Comparison of ENCODE assay signal across 1 cellular context in the genomic region with DNA sequence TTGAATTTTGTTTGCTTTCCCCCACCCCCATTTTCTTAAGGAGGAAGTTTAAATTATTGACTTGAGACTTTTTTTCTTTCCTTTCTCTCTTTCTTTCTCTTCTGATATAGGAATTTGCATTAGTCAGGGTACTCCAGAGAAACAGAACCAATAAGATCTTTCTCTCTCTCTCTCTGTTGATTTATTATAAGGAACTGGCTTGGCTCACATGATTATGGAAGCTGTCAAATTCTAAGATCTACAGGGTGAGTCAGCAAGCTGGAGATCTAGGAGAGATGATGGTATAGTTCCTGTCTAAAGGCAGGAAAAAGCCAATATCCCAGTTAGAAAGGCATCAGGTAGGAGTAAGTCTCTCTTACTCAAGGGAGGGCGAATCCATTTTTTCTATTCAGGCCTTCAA.
TF ChIP-seq lines count a peak whose summit lies in the region.

No MANE protein-coding gene starts in this region.

TF ChIP-seq in K562, 482 proteins besides CTCF, POLR2A, EP300 and RAD21 (continued from another document):
- TF ChIP-seq ELF4 (CRISPR knock-in tag; IDR thresholded peaks at IDR 0.05) (no peak), NUFIP1 (IDR thresholded peaks at IDR 0.05; ENCODE audit: partially characterized antibody) (no peak), PTBP1 (IDR thresholded peaks at IDR 0.05; ENCODE audit: low read depth, low read length) (no peak), MTA1 (IDR thresholded peaks at IDR 0.05; ENCODE audit: borderline replicate concordance) (no peak), TEAD4 (IDR thresholded peaks at IDR 0.05; ENCODE audit: low read length) (no peak), TEAD4 (CRISPR knock-in tag; IDR thresholded peaks at IDR 0.05; ENCODE audit: borderline replicate concordance) (no peak), KLF1 (tag; IDR thresholded peaks at IDR 0.05) (no peak), GATAD2A (IDR thresholded peaks at IDR 0.05) (no peak), MTF1 (CRISPR knock-in tag; IDR thresholded peaks at IDR 0.05; ENCODE audit: borderline replicate concordance) (no peak), ZNF324 (CRISPR knock-in tag; IDR thresholded peaks at IDR 0.05) (no peak), SMAD2 (IDR thresholded peaks at IDR 0.05; ENCODE audit: low read depth, low read length) (no peak), RBBP5 (IDR thresholded peaks at IDR 0.05; ENCODE audit: borderline replicate concordance, insufficient read depth, low read length, poor library complexity, severe bottlenecking) (no peak), CXXC5 (CRISPR knock-in tag; IDR thresholded peaks at IDR 0.05) (no peak), MCM3 (IDR thresholded peaks at IDR 0.05) (no peak), ARID1B (IDR thresholded peaks at IDR 0.05) (no peak), BDP1 (IDR thresholded peaks at IDR 0.05; ENCODE audit: insufficient read depth, insufficient read length) (no peak), SRSF1 (IDR thresholded peaks at IDR 0.05; ENCODE audit: low read depth, low read length) (no peak), MTA3 (IDR thresholded peaks at IDR 0.05; ENCODE audit: borderline replicate concordance) (no peak), ZNF75A (CRISPR knock-in tag; IDR thresholded peaks at IDR 0.05) (no peak)
- TF ChIP-seq, protein P1, sequence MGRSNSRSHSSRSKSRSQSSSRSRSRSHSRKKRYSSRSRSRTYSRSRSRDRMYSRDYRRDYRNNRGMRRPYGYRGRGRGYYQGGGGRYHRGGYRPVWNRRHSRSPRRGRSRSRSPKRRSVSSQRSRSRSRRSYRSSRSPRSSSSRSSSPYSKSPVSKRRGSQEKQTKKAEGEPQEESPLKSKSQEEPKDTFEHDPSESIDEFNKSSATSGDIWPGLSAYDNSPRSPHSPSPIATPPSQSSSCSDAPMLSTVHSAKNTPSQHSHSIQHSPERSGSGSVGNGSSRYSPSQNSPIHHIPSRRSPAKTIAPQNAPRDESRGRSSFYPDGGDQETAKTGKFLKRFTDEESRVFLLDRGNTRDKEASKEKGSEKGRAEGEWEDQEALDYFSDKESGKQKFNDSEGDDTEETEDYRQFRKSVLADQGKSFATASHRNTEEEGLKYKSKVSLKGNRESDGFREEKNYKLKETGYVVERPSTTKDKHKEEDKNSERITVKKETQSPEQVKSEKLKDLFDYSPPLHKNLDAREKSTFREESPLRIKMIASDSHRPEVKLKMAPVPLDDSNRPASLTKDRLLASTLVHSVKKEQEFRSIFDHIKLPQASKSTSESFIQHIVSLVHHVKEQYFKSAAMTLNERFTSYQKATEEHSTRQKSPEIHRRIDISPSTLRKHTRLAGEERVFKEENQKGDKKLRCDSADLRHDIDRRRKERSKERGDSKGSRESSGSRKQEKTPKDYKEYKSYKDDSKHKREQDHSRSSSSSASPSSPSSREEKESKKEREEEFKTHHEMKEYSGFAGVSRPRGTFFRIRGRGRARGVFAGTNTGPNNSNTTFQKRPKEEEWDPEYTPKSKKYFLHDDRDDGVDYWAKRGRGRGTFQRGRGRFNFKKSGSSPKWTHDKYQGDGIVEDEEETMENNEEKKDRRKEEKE (IDR thresholded peaks at IDR 0.05; ENCODE audit: borderline replicate concordance in 1 of 2, control insufficient read depth in 1 of 2, low read depth in 2 of 2, low read length in 1 of 2) = no peak
- TF ChIP-seq, protein P2, sequence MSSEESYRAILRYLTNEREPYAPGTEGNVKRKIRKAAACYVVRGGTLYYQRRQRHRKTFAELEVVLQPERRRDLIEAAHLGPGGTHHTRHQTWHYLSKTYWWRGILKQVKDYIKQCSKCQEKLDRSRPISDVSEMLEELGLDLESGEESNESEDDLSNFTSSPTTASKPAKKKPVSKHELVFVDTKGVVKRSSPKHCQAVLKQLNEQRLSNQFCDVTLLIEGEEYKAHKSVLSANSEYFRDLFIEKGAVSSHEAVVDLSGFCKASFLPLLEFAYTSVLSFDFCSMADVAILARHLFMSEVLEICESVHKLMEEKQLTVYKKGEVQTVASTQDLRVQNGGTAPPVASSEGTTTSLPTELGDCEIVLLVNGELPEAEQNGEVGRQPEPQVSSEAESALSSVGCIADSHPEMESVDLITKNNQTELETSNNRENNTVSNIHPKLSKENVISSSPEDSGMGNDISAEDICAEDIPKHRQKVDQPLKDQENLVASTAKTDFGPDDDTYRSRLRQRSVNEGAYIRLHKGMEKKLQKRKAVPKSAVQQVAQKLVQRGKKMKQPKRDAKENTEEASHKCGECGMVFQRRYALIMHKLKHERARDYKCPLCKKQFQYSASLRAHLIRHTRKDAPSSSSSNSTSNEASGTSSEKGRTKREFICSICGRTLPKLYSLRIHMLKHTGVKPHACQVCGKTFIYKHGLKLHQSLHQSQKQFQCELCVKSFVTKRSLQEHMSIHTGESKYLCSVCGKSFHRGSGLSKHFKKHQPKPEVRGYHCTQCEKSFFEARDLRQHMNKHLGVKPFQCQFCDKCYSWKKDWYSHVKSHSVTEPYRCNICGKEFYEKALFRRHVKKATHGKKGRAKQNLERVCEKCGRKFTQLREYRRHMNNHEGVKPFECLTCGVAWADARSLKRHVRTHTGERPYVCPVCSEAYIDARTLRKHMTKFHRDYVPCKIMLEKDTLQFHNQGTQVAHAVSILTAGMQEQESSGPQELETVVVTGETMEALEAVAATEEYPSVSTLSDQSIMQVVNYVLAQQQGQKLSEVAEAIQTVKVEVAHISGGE (CRISPR knock-in tag; IDR thresholded peaks at IDR 0.05) = no peak
- TF ChIP-seq, protein P3, sequence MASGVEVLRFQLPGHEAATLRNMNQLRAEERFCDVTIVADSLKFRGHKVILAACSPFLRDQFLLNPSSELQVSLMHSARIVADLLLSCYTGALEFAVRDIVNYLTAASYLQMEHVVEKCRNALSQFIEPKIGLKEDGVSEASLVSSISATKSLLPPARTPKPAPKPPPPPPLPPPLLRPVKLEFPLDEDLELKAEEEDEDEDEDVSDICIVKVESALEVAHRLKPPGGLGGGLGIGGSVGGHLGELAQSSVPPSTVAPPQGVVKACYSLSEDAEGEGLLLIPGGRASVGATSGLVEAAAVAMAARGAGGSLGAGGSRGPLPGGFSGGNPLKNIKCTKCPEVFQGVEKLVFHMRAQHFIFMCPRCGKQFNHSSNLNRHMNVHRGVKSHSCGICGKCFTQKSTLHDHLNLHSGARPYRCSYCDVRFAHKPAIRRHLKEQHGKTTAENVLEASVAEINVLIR (CRISPR knock-in tag; IDR thresholded peaks at IDR 0.05) = no peak
- TF ChIP-seq, protein P4, sequence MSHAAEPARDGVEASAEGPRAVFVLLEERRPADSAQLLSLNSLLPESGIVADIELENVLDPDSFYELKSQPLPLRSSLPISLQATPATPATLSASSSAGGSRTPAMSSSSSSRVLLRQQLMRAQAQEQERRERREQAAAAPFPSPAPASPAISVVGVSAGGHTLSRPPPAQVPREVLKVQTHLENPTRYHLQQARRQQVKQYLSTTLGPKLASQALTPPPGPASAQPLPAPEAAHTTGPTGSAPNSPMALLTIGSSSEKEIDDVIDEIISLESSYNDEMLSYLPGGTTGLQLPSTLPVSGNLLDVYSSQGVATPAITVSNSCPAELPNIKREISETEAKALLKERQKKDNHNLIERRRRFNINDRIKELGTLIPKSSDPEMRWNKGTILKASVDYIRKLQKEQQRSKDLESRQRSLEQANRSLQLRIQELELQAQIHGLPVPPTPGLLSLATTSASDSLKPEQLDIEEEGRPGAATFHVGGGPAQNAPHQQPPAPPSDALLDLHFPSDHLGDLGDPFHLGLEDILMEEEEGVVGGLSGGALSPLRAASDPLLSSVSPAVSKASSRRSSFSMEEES (CRISPR knock-in tag; IDR thresholded peaks at IDR 0.05) = 0 out of 2 replicates have a peak, but pooled peaks have one; percentile 11
- TF ChIP-seq, protein P5, sequence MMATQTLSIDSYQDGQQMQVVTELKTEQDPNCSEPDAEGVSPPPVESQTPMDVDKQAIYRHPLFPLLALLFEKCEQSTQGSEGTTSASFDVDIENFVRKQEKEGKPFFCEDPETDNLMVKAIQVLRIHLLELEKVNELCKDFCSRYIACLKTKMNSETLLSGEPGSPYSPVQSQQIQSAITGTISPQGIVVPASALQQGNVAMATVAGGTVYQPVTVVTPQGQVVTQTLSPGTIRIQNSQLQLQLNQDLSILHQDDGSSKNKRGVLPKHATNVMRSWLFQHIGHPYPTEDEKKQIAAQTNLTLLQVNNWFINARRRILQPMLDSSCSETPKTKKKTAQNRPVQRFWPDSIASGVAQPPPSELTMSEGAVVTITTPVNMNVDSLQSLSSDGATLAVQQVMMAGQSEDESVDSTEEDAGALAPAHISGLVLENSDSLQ (IDR thresholded peaks at IDR 0.05) = peak; percentile 88
